In the genomic region with DNA sequence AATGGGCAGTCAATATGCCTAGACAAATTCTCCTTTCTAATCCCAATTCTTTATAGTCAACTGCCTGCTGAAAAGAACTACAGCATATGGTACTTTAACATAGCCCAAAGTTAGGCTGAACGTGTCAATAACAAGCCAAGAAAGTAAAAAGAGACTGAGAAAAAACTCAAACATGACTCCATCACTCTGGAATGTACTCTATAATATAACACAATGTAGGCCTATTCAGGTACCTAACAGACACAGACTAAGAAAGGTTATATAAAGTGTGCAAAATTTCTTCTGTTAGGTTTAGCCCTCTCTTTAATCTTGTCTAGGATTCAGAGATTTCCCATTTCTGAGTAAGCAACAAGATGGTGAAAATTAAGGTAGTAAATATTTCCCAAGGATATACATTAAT, we compare ENCODE assay signal across 20 cellular contexts.
DNase-seq lines count a peak whose midpoint lies in the region; ATAC-seq, FAIRE-seq and TF ChIP-seq lines count a peak whose summit lies in the region.
"Had no signal": no experiment of that assay in that cellular context is flagged by ENCODE, and none has a peak within 500 bp of the region (broad histone marks: within the 10 kb centered on the region; RNA-seq: fewer than 3 reads in every experiment).

No MANE protein-coding gene starts in this region.

- intact Hi-C loops in PC-3 (cut with micrococcal nuclease) (no loop called here), mucosa of descending colon (cut with DNase I, micrococcal nuclease) (no loop called here)

- TF ChIP-seq CTCF in PC-3 (conservative IDR thresholded peaks at IDR 0.05; ENCODE audit: low read depth, low read length) (no peak), epithelial cell of esophagus (IDR thresholded peaks at IDR 0.05; ENCODE audit: insufficient read depth, low read depth, low read length, missing control alignments) (no peak), mucosa of descending colon (IDR thresholded peaks at IDR 0.05) (no peak)

- H3K4me1 ChIP-seq in PC-3 (ENCODE audit: insufficient read depth, low read length) (peaks cover 5% of the 10 kb centered on the region), mucosa of descending colon (ENCODE audit: low read depth) (no peaks in the 10 kb centered on the region)

- H3K79me2 ChIP-seq in PC-3 (ENCODE audit: low read length) = no peaks in the 10 kb centered on the region

- no peaks in the 10 kb centered on the region for H3K9me2 ChIP-seq in PC-3 (replicated peaks; ENCODE audit: low read length)

- H3K9me3 ChIP-seq in PC-3 (ENCODE audit: low read length) (no peaks in the 10 kb centered on the region), mucosa of descending colon (no peaks in the 10 kb centered on the region)

- H3K4me1 Mint-ChIP-seq in immature natural killer cell = no peaks in the 10 kb centered on the region
- H3K4me1 Mint-ChIP-seq: B cell; CD4-positive, alpha-beta memory T cell; IgD-negative memory B cell had no signal

- no peak overlapping the region for H3K4me2 ChIP-seq in PC-3 (ENCODE audit: low read length)

- no peak overlapping the region for H3K27ac ChIP-seq in PC-3 (ENCODE audit: low read length)
- H3K27ac ChIP-seq: 22Rv1, SK-N-MC had no signal

- CTCF ChIA-PET in PC-3 (lab: Charles Lee) = no interaction called here

- H3K9ac ChIP-seq in PC-3 (ENCODE audit: low read length) = no peak overlapping the region

- BruUV-seq in PC-3 (replicated peaks; lab: Mats Ljungman, UMichigan) = no TSS peak

- ATAC-seq in PC-3 (peak; percentile 81), mucosa of descending colon (no peak), GM18858 (IDR thresholded peaks at IDR 0.05; ENCODE audit: unreplicated experiment) (no peak)
- ATAC-seq: Panc1 had no signal

- POLR2A ChIA-PET in PC-3 (lab: Charles Lee; ENCODE audit: unreplicated experiment) = no interaction called here

- H3K4me3 Mint-ChIP-seq in immature natural killer cell = no peak overlapping the region
- H3K4me3 Mint-ChIP-seq: B cell; CD4-positive, alpha-beta memory T cell; H9; IgD-negative memory B cell had no signal

- H2AFZ ChIP-seq in PC-3 (ENCODE audit: low read length) = no peak overlapping the region

- H3F3A ChIP-seq in PC-3 (ENCODE audit: low read length, unreplicated experiment) = no peaks in the 10 kb centered on the region

- H3K36me3 Mint-ChIP-seq in immature natural killer cell = no peaks in the 10 kb centered on the region
- H3K36me3 Mint-ChIP-seq: CD4-positive, alpha-beta memory T cell; IgD-negative memory B cell had no signal

- H3K4me3 ChIP-seq in PC-3 (ENCODE audit: low read length) (no peak overlapping the region), epithelial cell of esophagus (ENCODE audit: low read length) (no peak overlapping the region), mucosa of descending colon (no peak overlapping the region)
- H3K4me3 ChIP-seq: SK-N-MC had no signal

- H3K9me3 Mint-ChIP-seq in immature natural killer cell = peaks cover 0 to 18% (median 1%) of the 10 kb centered on the region in 6 donors
- H3K9me3 Mint-ChIP-seq: H9, IgD-negative memory B cell had no signal

- DNase-seq in DMS53 (lab: John Stamatoyannopoulos, UW) (peak; percentile 20), DMS53 treated with DMSO at 0.1 percent for 48 hours (lab: John Stamatoyannopoulos, UW; ENCODE audit: unreplicated experiment) (no peak), PC-3 (peak; percentile 36), epithelial cell of esophagus (ENCODE audit: low read depth) (peak; percentile 32), urothelium cell line (ENCODE audit: low spot score) (peak; percentile 5), immature natural killer cell (no peak), mucosa of descending colon (no peak)
- DNase-seq: CD4-positive, alpha-beta memory T cell; DND-41; H9; MV-4-11; NCI-H1930; NCI-H510A treated with DMSO at 0.1 percent for 48 hours; Right ventricle myocardium superior had no signal

- H3K27ac Mint-ChIP-seq in immature natural killer cell = no peak overlapping the region
- H3K27ac Mint-ChIP-seq: B cell; CD4-positive, alpha-beta memory T cell; IgD-negative memory B cell had no signal

- H4K20me1 ChIP-seq in PC-3 (ENCODE audit: low read length) = no peaks in the 10 kb centered on the region

- H3K27me3 ChIP-seq in PC-3 (ENCODE audit: low read length) = no peaks in the 10 kb centered on the region

- no peaks in the 10 kb centered on the region for H3K36me3 ChIP-seq in PC-3 (ENCODE audit: low read depth, low read length)
- no peaks in the 10 kb centered on the region for H3K36me3 ChIP-seq in mucosa of descending colon (ENCODE audit: low read depth)

- peaks cover 0 to 2% (median 0%) of the 10 kb centered on the region in 3 donors for H3K27me3 Mint-ChIP-seq in immature natural killer cell (ENCODE audit: low read depth in 3 of 3)
- H3K27me3 Mint-ChIP-seq: B cell; CD4-positive, alpha-beta memory T cell had no signal

- FAIRE-seq in urothelium cell line (lab: Jason Lieb, UNC) = no peak

Comparison
In these comparisons a context has a peak if more than half of its experiments do, and no peak if none do; other contexts are left out.
1. DNase-seq: peak in DMS53 (single experiment), PC-3 (single experiment), epithelial cell of esophagus (single experiment) and urothelium cell line (single experiment); none in DMS53 treated with DMSO at 0.1 percent for 48 hours (single experiment), immature natural killer cell (0 of 3) and mucosa of descending colon (0 of 3).